In the genomic region with DNA sequence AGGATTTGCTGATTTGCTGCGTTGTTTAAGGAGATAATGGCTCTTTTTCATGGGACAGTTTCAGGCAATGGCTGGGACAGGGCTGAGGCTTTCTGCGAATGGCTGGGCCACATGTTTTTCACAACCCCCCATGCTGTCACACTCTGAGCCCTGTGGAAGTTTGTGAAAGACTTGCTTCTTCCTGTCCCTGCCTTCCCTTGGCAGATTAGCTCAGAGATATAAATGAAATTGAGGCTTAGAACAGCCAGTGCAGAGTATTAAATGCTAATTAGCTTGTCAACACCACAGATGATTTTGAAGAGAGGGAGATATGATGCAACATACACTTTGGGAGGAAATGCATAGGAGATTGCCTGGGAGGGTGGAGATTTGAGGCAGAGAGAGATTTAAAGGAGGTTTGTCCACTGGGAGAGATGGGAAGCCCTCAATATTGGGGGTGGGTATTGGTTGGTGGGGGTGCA, we compare ENCODE assay signal across 1 cellular context.
TF ChIP-seq lines count a peak whose summit lies in the region.

No MANE protein-coding gene starts in this region.

TF ChIP-seq in K562, 482 proteins besides CTCF, POLR2A, EP300 and RAD21 (continued from another document and continues in another):
- TF ChIP-seq ZNF609 (CRISPR knock-in tag; IDR thresholded peaks at IDR 0.05; ENCODE audit: borderline replicate concordance) (no peak), HMG20B (CRISPR knock-in tag; IDR thresholded peaks at IDR 0.05) (no peak), ZNF212 (CRISPR knock-in tag; IDR thresholded peaks at IDR 0.05) (no peak), PCBP1 (IDR thresholded peaks at IDR 0.05; ENCODE audit: low read depth, low read length, poor library complexity, severe bottlenecking) (no peak), XRCC3 (IDR thresholded peaks at IDR 0.05) (no peak), ZNF324 (CRISPR knock-in tag; IDR thresholded peaks at IDR 0.05) (no peak), EP400 (IDR thresholded peaks at IDR 0.05) (peak; percentile 77), E2F5 (CRISPR knock-in tag; IDR thresholded peaks at IDR 0.05) (no peak), CBFA2T2 (conservative IDR thresholded peaks at IDR 0.05) (peak; percentile 14), E2F3 (CRISPR knock-in tag; IDR thresholded peaks at IDR 0.05) (no peak), ILF3 (IDR thresholded peaks at IDR 0.05; ENCODE audit: borderline replicate concordance) (no peak), KLF1 (tag; IDR thresholded peaks at IDR 0.05) (no peak), ZNF263 (CRISPR knock-in tag; IDR thresholded peaks at IDR 0.05; ENCODE audit: borderline replicate concordance) (no peak), CTBP1 (IDR thresholded peaks at IDR 0.05; ENCODE audit: borderline replicate concordance) (peak; percentile 60; the same call in 1 of the 2 replicates), ZNF764 (CRISPR knock-in tag; IDR thresholded peaks at IDR 0.05; ENCODE audit: low read depth) (no peak), ZNF668 (CRISPR knock-in tag; IDR thresholded peaks at IDR 0.05) (peak; percentile 36; the same call in 1 of the 2 replicates), TCF7 (IDR thresholded peaks at IDR 0.05; ENCODE audit: borderline replicate concordance) (no peak), SP1 (CRISPR knock-in tag; IDR thresholded peaks at IDR 0.05) (no peak), YY1 (IDR thresholded peaks at IDR 0.05; ENCODE audit: borderline replicate concordance in 1 of 3, control insufficient read depth in 1 of 3, extremely low read depth in 1 of 3, insufficient read depth in 3 of 3, insufficient read length in 1 of 3, insufficient replicate concordance in 2 of 3, low read depth in 1 of 3, low read length in 2 of 3) (no peak), SMC3 (conservative IDR thresholded peaks at IDR 0.05; ENCODE audit: insufficient read depth, low read depth, low read length) (no peak), ZNF75A (CRISPR knock-in tag; IDR thresholded peaks at IDR 0.05) (no peak), MTF1 (CRISPR knock-in tag; IDR thresholded peaks at IDR 0.05; ENCODE audit: borderline replicate concordance) (no peak), TOE1 (IDR thresholded peaks at IDR 0.05; ENCODE audit: borderline replicate concordance) (no peak), TOE1 (CRISPR knock-in tag; IDR thresholded peaks at IDR 0.05; ENCODE audit: borderline replicate concordance, low read depth) (no peak), THRAP3 (IDR thresholded peaks at IDR 0.05; ENCODE audit: borderline replicate concordance) (no peak), PPARD (CRISPR knock-in tag; IDR thresholded peaks at IDR 0.05) (no peak), ZBTB40 (IDR thresholded peaks at IDR 0.05) (no peak), ZBTB40 (CRISPR knock-in tag; IDR thresholded peaks at IDR 0.05) (no peak), FOXA3 (CRISPR knock-in tag; conservative IDR thresholded peaks at IDR 0.05 in 1 of 2, IDR thresholded peaks at IDR 0.05 in 1 of 2) (peak in 1 of 2 experiments; percentile 70; a peak in 1 of 4 replicates), NELFE (IDR thresholded peaks at IDR 0.05; ENCODE audit: insufficient read depth, insufficient read length) (no peak), KAT7 (CRISPR knock-in tag; IDR thresholded peaks at IDR 0.05; ENCODE audit: borderline replicate concordance) (no peak), TCF7L2 (IDR thresholded peaks at IDR 0.05; ENCODE audit: low read depth, low read length) (no peak)
- TF ChIP-seq, protein P1, sequence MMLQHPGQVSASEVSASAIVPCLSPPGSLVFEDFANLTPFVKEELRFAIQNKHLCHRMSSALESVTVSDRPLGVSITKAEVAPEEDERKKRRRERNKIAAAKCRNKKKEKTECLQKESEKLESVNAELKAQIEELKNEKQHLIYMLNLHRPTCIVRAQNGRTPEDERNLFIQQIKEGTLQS (IDR thresholded peaks at IDR 0.05) = peak; percentile 97
- TF ChIP-seq, protein P1 (CRISPR knock-in tag; conservative IDR thresholded peaks at IDR 0.05) = no peak
- TF ChIP-seq, protein P2, sequence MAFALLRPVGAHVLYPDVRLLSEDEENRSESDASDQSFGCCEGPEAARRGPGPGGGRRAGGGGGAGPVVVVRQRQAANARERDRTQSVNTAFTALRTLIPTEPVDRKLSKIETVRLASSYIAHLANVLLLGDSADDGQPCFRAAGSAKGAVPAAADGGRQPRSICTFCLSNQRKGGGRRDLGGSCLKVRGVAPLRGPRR (CRISPR knock-in tag; IDR thresholded peaks at IDR 0.05) = no peak
- TF ChIP-seq, protein P3, sequence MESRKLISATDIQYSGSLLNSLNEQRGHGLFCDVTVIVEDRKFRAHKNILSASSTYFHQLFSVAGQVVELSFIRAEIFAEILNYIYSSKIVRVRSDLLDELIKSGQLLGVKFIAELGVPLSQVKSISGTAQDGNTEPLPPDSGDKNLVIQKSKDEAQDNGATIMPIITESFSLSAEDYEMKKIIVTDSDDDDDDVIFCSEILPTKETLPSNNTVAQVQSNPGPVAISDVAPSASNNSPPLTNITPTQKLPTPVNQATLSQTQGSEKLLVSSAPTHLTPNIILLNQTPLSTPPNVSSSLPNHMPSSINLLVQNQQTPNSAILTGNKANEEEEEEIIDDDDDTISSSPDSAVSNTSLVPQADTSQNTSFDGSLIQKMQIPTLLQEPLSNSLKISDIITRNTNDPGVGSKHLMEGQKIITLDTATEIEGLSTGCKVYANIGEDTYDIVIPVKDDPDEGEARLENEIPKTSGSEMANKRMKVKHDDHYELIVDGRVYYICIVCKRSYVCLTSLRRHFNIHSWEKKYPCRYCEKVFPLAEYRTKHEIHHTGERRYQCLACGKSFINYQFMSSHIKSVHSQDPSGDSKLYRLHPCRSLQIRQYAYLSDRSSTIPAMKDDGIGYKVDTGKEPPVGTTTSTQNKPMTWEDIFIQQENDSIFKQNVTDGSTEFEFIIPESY (CRISPR knock-in tag; IDR thresholded peaks at IDR 0.05) = peak; percentile 62
- TF ChIP-seq, protein P4, sequence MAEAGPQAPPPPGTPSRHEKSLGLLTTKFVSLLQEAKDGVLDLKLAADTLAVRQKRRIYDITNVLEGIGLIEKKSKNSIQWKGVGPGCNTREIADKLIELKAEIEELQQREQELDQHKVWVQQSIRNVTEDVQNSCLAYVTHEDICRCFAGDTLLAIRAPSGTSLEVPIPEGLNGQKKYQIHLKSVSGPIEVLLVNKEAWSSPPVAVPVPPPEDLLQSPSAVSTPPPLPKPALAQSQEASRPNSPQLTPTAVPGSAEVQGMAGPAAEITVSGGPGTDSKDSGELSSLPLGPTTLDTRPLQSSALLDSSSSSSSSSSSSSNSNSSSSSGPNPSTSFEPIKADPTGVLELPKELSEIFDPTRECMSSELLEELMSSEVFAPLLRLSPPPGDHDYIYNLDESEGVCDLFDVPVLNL (CRISPR knock-in tag; IDR thresholded peaks at IDR 0.05; ENCODE audit: low read depth) = no peak
